1 cellular context compared by ENCODE assay signal in the genomic region with DNA sequence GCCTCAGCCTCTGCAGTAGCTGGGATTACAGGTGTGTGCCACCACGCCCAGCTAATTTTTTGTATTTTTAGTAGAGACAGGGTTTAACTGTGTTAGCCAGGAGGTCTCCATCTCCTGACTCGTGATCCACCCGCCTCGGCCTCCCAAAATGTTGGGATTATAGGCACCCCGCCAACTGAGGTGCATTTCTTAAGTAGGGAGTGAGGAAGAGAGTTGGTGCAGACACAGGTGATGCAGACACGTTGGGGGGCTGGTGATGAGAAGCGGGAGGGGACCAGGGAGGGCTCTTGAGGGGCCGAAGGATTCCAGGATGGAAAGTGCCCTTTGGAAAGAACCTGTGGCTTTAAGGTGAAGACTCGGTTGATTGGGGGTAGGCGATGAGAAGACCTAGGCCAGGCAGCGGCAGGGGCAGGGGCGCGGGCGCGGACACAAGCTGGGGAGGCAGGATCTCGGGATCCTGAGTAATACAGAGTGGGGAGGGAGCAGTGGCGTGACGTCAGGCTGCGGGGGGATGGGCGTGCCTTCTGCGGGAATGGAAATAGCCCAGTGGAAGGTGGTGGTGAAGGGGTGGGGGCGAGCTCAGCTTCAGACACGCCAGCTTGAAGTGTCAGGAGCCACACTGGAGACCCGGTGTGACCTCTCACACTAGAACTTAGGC.
TF ChIP-seq lines count a peak whose summit lies in the region.

No MANE protein-coding gene starts in this region.

TF ChIP-seq in endothelial cell of umbilical vein, 7 proteins besides CTCF, POLR2A, EP300 and RAD21:
- TF ChIP-seq JUN (IDR thresholded peaks at IDR 0.05; ENCODE audit: borderline replicate concordance, insufficient read depth, insufficient read length, low read depth) (no peak), GATA2 (IDR thresholded peaks at IDR 0.05; ENCODE audit: insufficient read depth, insufficient read length, low read depth, low read length) (no peak), FOS (IDR thresholded peaks at IDR 0.05; ENCODE audit: borderline replicate concordance, insufficient read depth, low read length) (no peak), MYC (IDR thresholded peaks at IDR 0.05; ENCODE audit: low read depth, low read length) (no peak), POLR2AphosphoS5 (IDR thresholded peaks at IDR 0.05; ENCODE audit: insufficient read depth, low read depth, low read length) (no peak), MAX (IDR thresholded peaks at IDR 0.05; ENCODE audit: insufficient read depth, insufficient read length) (no peak), EZH2 (IDR thresholded peaks at IDR 0.05; ENCODE audit: borderline replicate concordance, low read depth, low read length, severe bottlenecking) (no peak)
